In genomic region chr5:179124329-179124852, GRCh38 we compare ENCODE assay signal across 19 cellular contexts.
DNase-seq lines count a peak whose midpoint lies in the region; ATAC-seq and TF ChIP-seq lines count a peak whose summit lies in the region.
"Had no signal": no experiment of that assay in that cellular context is flagged by ENCODE, and none has a peak within 500 bp of the region (broad histone marks: within the 10 kb centered on the region; RNA-seq: fewer than 3 reads in every experiment).

No MANE protein-coding gene starts in this region.

- H3K9me3 Mint-ChIP-seq in WTC11 (no peaks in the 10 kb centered on the region), osteocyte (ENCODE audit: unreplicated experiment) (peaks cover 9% of the 10 kb centered on the region)

- H3K4me1 Mint-ChIP-seq in WTC11 = no peaks in the 10 kb centered on the region
- H3K4me1 Mint-ChIP-seq in osteocyte (ENCODE audit: unreplicated experiment) = no peaks in the 10 kb centered on the region

- ATAC-seq in WTC11 = no peak
- ATAC-seq in left lobe of liver = no peak
- no peak for ATAC-seq in GM18519 (IDR thresholded peaks at IDR 0.05; ENCODE audit: low FRiP score, unreplicated experiment)
- ATAC-seq: CD8-positive, alpha-beta T cell; HCT116; Panc1 had no signal

- no peak overlapping the region for H3K4me3 Mint-ChIP-seq in WTC11
- no peak overlapping the region for H3K4me3 Mint-ChIP-seq in osteocyte (ENCODE audit: unreplicated experiment)
- H3K4me3 Mint-ChIP-seq: CD8-positive, alpha-beta T cell had no signal

- CTCF ChIA-PET in WTC11 (lab: Charles Lee) = no interaction called here

- DNase-seq in activated CD8-positive, alpha-beta memory T cell treated with anti-CD3 and anti-CD28 coated beads for 24 hours = peak; percentile 32
- no peak for DNase-seq in activated CD8-positive, alpha-beta memory T cell treated with anti-CD3 and anti-CD28 coated beads, Interleukin-2, amount 50 U/mL, for 48 hours
- DNase-seq in WTC11 (ENCODE audit: low spot score) (no peak), left lobe of liver (ENCODE audit: low spot score) (peak; percentile 40), osteocyte (ENCODE audit: extremely low spot score, unreplicated experiment) (peak; percentile 83), DMS153 treated with DMSO at 0.1 percent for 48 hours (lab: John Stamatoyannopoulos, UW; ENCODE audit: unreplicated experiment) (no peak)
- no peak for DNase-seq in stimulated activated naive CD4-positive, alpha-beta T cell (lab: John Stamatoyannopoulos, UW)
- DNase-seq: 8988T, IMR-90, NCI-H1105, NCI-H146, NCI-H2029, NCI-H345, NCI-H524 treated with DMSO at 0.1 percent for 48 hours, NCI-H82 had no signal

- POLR2A ChIA-PET in WTC11 (lab: Charles Lee) = no interaction called here

- no peaks in the 10 kb centered on the region for H3K36me3 Mint-ChIP-seq in WTC11
- H3K36me3 Mint-ChIP-seq in osteocyte (ENCODE audit: unreplicated experiment) = peaks cover 10% of the 10 kb centered on the region
- H3K36me3 Mint-ChIP-seq: CD8-positive, alpha-beta T cell had no signal

- TF ChIP-seq CTCF in WTC11 (IDR thresholded peaks at IDR 0.05) (no peak), osteocyte (IDR thresholded peaks at IDR 0.05) (no peak)

- H3K27me3 Mint-ChIP-seq in WTC11 (ENCODE audit: low read depth) = no peaks in the 10 kb centered on the region
- no peaks in the 10 kb centered on the region for H3K27me3 Mint-ChIP-seq in osteocyte (ENCODE audit: unreplicated experiment)

- H3K27ac Mint-ChIP-seq in WTC11 (no peak overlapping the region), osteocyte (ENCODE audit: unreplicated experiment) (no peak overlapping the region)
- H3K27ac Mint-ChIP-seq: CD8-positive, alpha-beta T cell had no signal

TF ChIP-seq in WTC11, 78 proteins besides CTCF, POLR2A, EP300 and RAD21:
- TF ChIP-seq JUN (CRISPR knock-in tag; IDR thresholded peaks at IDR 0.05) = 0 out of 2 replicates have a peak, but pooled peaks have one; percentile 45
- TF ChIP-seq, protein P1, sequence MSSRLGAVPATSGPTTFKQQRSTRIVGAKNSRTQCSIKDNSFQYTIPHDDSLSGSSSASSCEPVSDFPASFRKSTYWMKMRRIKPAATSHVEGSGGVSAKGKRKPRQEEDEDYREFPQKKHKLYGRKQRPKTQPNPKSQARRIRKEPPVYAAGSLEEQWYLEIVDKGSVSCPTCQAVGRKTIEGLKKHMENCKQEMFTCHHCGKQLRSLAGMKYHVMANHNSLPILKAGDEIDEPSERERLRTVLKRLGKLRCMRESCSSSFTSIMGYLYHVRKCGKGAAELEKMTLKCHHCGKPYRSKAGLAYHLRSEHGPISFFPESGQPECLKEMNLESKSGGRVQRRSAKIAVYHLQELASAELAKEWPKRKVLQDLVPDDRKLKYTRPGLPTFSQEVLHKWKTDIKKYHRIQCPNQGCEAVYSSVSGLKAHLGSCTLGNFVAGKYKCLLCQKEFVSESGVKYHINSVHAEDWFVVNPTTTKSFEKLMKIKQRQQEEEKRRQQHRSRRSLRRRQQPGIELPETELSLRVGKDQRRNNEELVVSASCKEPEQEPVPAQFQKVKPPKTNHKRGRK (CRISPR knock-in tag; IDR thresholded peaks at IDR 0.05; ENCODE audit: borderline replicate concordance) = no peak
- TF ChIP-seq ESRRA (CRISPR knock-in tag; IDR thresholded peaks at IDR 0.05; ENCODE audit: borderline replicate concordance) = no peak
- no peak for TF ChIP-seq USF1 (CRISPR knock-in tag; IDR thresholded peaks at IDR 0.05)

Comparison
In these comparisons a context has a peak if more than half of its experiments do, and no peak if none do; other contexts are left out.
1. DNase-seq: peak in activated CD8-positive, alpha-beta memory T cell treated with anti-CD3 and anti-CD28 coated beads for 24 hours (single experiment), left lobe of liver (single experiment) and osteocyte (single experiment); none in activated CD8-positive, alpha-beta memory T cell treated with anti-CD3 and anti-CD28 coated beads, Interleukin-2, amount 50 U/mL, for 48 hours (single experiment), WTC11 (single experiment), stimulated activated naive CD4-positive, alpha-beta T cell (0 of 6) and DMS153 treated with DMSO at 0.1 percent for 48 hours (single experiment).